Comparison of ENCODE assay signal across 1 cellular context in the genomic region with DNA sequence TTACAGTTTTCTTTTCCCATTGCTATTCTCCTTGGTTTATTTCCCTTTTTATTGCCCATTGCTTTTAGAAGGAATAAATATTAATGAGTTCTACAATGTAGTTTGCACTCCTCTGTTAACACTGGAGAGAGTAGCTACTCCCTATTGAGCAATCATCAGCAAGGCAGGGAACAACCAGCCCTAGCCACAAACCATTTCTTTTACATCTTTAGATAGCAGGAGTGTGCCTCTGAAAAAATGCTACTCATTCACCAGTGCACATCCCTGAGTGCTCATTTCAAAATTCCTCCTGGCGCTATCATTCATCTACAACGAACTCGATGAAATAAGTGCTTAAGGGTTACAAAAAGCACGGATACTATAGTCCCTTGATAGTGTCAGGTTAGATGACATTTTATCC.
TF ChIP-seq lines count a peak whose summit lies in the region.

No MANE protein-coding gene starts in this region.

TF ChIP-seq in H1, 55 proteins besides CTCF, POLR2A, EP300 and RAD21 (continued from another document):
- no peak for TF ChIP-seq CBX8 (IDR thresholded peaks at IDR 0.05; ENCODE audit: borderline replicate concordance, low read depth, low read length)
- TF ChIP-seq CREB1 (IDR thresholded peaks at IDR 0.05): no peak
- TF ChIP-seq BRCA1 (IDR thresholded peaks at IDR 0.05; ENCODE audit: low read depth, low read length): no peak
